Comparison of ENCODE assay signal across 1 cellular context in genomic region chr7:104327534-104327933, GRCh38.
TF ChIP-seq lines count a peak whose summit lies in the region.

No MANE protein-coding gene starts in this region.

TF ChIP-seq in H1, 55 proteins besides CTCF, POLR2A, EP300 and RAD21:
- TF ChIP-seq SAP30 (IDR thresholded peaks at IDR 0.05; ENCODE audit: insufficient read depth, insufficient replicate concordance, low read length) (no peak), PHF8 (conservative IDR thresholded peaks at IDR 0.05; ENCODE audit: low read depth, low read length) (no peak), EGR1 (IDR thresholded peaks at IDR 0.05; ENCODE audit: borderline replicate concordance, low read depth, low read length) (no peak), SUZ12 (IDR thresholded peaks at IDR 0.05; ENCODE audit: low read length) (peak; percentile 31; the same call in 1 of the 2 replicates), ZNF274 (IDR thresholded peaks at IDR 0.05; ENCODE audit: borderline replicate concordance, extremely low read depth, low read length) (no peak)
- TF ChIP-seq, protein P1, sequence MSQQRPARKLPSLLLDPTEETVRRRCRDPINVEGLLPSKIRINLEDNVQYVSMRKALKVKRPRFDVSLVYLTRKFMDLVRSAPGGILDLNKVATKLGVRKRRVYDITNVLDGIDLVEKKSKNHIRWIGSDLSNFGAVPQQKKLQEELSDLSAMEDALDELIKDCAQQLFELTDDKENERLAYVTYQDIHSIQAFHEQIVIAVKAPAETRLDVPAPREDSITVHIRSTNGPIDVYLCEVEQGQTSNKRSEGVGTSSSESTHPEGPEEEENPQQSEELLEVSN (IDR thresholded peaks at IDR 0.05) = no peak
